Comparison of ENCODE assay signal across 1 cellular context in genomic region chr11:64239662-64240466, GRCh38.
TF ChIP-seq lines count a peak whose summit lies in the region.

No MANE protein-coding gene starts in this region.

TF ChIP-seq in HepG2, 621 proteins besides CTCF, POLR2A, EP300 and RAD21 (continues in another document):
- TF ChIP-seq HOMEZ (CRISPR knock-in tag; IDR thresholded peaks at IDR 0.05; ENCODE audit: low read depth) (no peak), ATF4 (CRISPR knock-in tag; IDR thresholded peaks at IDR 0.05) (0 out of 4 replicates have a peak, but pooled peaks of 1 of the 2 experiments have one; percentile 12), PAX8 (CRISPR knock-in tag; IDR thresholded peaks at IDR 0.05; ENCODE audit: borderline replicate concordance) (0 out of 2 replicates have a peak, but pooled peaks have one; percentile 47), ZMYM3 (CRISPR knock-in tag; IDR thresholded peaks at IDR 0.05) (no peak), PAXIP1 (CRISPR knock-in tag; conservative IDR thresholded peaks at IDR 0.05) (no peak), ZSCAN21 (CRISPR knock-in tag; IDR thresholded peaks at IDR 0.05; ENCODE audit: borderline replicate concordance) (peak; percentile 11; the same call in 1 of the 2 replicates), NCOA5 (CRISPR knock-in tag; IDR thresholded peaks at IDR 0.05) (no peak), MYC (CRISPR knock-in tag; IDR thresholded peaks at IDR 0.05; ENCODE audit: borderline replicate concordance) (no peak), ZKSCAN5 (CRISPR knock-in tag; IDR thresholded peaks at IDR 0.05) (no peak), GRHL1 (CRISPR knock-in tag; conservative IDR thresholded peaks at IDR 0.05) (no peak), ZNF318 (CRISPR knock-in tag; IDR thresholded peaks at IDR 0.05) (no peak), SMAD1 (CRISPR knock-in tag; IDR thresholded peaks at IDR 0.05; ENCODE audit: borderline replicate concordance, low read depth) (no peak), ZNF512B (CRISPR knock-in tag; IDR thresholded peaks at IDR 0.05; ENCODE audit: borderline replicate concordance) (no peak), PBX3 (CRISPR knock-in tag; IDR thresholded peaks at IDR 0.05; ENCODE audit: borderline replicate concordance) (no peak), ZBTB38 (CRISPR knock-in tag; IDR thresholded peaks at IDR 0.05) (no peak), SNAPC4 (CRISPR knock-in tag; IDR thresholded peaks at IDR 0.05) (no peak; the same call in 1 of the 2 replicates), FOXM1 (CRISPR knock-in tag; IDR thresholded peaks at IDR 0.05) (no peak), ZBTB43 (CRISPR knock-in tag; conservative IDR thresholded peaks at IDR 0.05) (no peak), ZNF841 (CRISPR knock-in tag; IDR thresholded peaks at IDR 0.05; ENCODE audit: borderline replicate concordance) (no peak), ZNF550 (CRISPR knock-in tag; IDR thresholded peaks at IDR 0.05; ENCODE audit: borderline replicate concordance) (no peak)
